Comparison of ENCODE assay signal across 1 cellular context in genomic region chr11:102318469-102318868, GRCh38.
TF ChIP-seq lines count a peak whose summit lies in the region.

No MANE protein-coding gene starts in this region.

TF ChIP-seq in liver, 16 proteins besides CTCF, POLR2A, EP300 and RAD21 (continued from another document):
- TF ChIP-seq ZBTB33 (IDR thresholded peaks at IDR 0.05) (no peak), FOXA2 (IDR thresholded peaks at IDR 0.05) (no peak), FOXA1 (IDR thresholded peaks at IDR 0.05) (no peak), NR2F2 (IDR thresholded peaks at IDR 0.05) (no peak), MAX (IDR thresholded peaks at IDR 0.05) (no peak), JUND (IDR thresholded peaks at IDR 0.05) (no peak), HNF4G (IDR thresholded peaks at IDR 0.05) (no peak), TAF1 (conservative IDR thresholded peaks at IDR 0.05) (no peak), RXRA (IDR thresholded peaks at IDR 0.05) (no peak), EGR1 (IDR thresholded peaks at IDR 0.05; ENCODE audit: low read depth in 2 of 2) (no peak), GABPA (IDR thresholded peaks at IDR 0.05 in 1 of 2, conservative IDR thresholded peaks at IDR 0.05 in 1 of 2) (no peak), SP1 (IDR thresholded peaks at IDR 0.05) (no peak)
